In the genomic region with DNA sequence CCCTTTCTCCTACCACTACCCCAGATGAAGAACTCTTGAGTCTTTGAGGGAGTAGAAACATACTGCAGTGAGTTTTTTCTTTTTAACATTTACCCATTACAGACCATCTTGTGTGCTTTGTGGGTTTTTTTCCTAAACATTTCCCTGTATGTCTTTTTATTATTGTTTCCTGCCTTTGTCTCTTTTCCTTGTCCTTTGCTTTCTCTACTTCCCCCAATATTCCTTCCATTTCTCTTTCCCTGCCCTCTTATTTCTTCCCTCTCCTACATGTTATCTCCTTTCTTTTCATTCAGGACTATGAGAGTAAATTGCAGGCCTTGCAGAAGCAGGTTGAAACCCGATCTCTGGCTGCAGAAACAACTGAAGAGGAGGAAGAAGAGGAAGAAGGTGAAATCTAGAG, we compare ENCODE assay signal across 18 cellular contexts.
"Had no signal": no experiment of that assay in that cellular context is flagged by ENCODE, and none has a peak within 500 bp of the region (broad histone marks: within the 10 kb centered on the region; RNA-seq: fewer than 3 reads in every experiment).

No MANE protein-coding gene starts in this region.

- H3K27me3 ChIP-seq: colonic mucosa, tibial artery, vagina had no signal

- DNase-seq: activated CD4-positive, alpha-beta memory T cell treated with anti-CD3 and anti-CD28 coated beads, Interleukin-2, amount 10 ng/mL, durations not matched to agents 7 days and 5 days; activated CD4-positive, alpha-beta T cell treated with anti-CD3 and anti-CD28 coated beads for 4 hours; activated effector memory CD4-positive, alpha-beta T cell treated with Interleukin-2 at 50 U/mL for 16 hours; activated T-cell treated with anti-CD3 and anti-CD28 coated beads, Interleukin-2, amount 50 U/mL, for 24 hours; amniotic stem cell; central memory CD4-positive, alpha-beta T cell; colonic mucosa; foreskin fibroblast; left colon; naive B cell; T-helper 1 cell; T1000; tibial artery; WERI-Rb-1 had no signal

- H3K4me3 ChIP-seq: colonic mucosa, tibial artery, vagina had no signal

- H3K9me3 ChIP-seq: colonic mucosa, tibial artery, vagina had no signal

- H3K27me3 Mint-ChIP-seq: activated CD4-positive, alpha-beta memory T cell treated with anti-CD3 and anti-CD28 coated beads, Interleukin-2, amount 10 ng/mL, durations not matched to agents 7 days and 5 days; activated T-cell treated with anti-CD3 and anti-CD28 coated beads, Interleukin-2, amount 50 U/mL, for 24 hours; naive B cell; stimulated activated memory B cell treated with anti-CD40 and anti-IgM and Interleukin-4, amounts not matched to agents 10 μg/mL and 1 μg/mL and 100 μg/mL, for 72 hours had no signal

- H3K9me3 Mint-ChIP-seq: activated CD4-positive, alpha-beta memory T cell treated with anti-CD3 and anti-CD28 coated beads, Interleukin-2, amount 10 ng/mL, durations not matched to agents 7 days and 5 days; activated naive CD4-positive, alpha-beta T cell treated with anti-CD3 and anti-CD28 coated beads, Interleukin-2, amount 50 U/mL, for 72 hours; activated T-cell treated with anti-CD3 and anti-CD28 coated beads, Interleukin-2, amount 50 U/mL, for 24 hours; naive B cell; stimulated activated memory B cell treated with anti-CD40 and anti-IgM and Interleukin-4, amounts not matched to agents 10 μg/mL and 1 μg/mL and 100 μg/mL, for 72 hours had no signal

- H3K9ac ChIP-seq: parathyroid adenoma had no signal

- H2AFZ ChIP-seq: parathyroid adenoma had no signal

- H3K27ac Mint-ChIP-seq: activated CD4-positive, alpha-beta memory T cell treated with anti-CD3 and anti-CD28 coated beads, Interleukin-2, amount 10 ng/mL, durations not matched to agents 7 days and 5 days; activated naive CD4-positive, alpha-beta T cell treated with anti-CD3 and anti-CD28 coated beads, Interleukin-2, amount 50 U/mL, for 72 hours; activated T-cell treated with anti-CD3 and anti-CD28 coated beads, Interleukin-2, amount 50 U/mL, for 24 hours; stimulated activated memory B cell treated with anti-CD40 and anti-IgM and Interleukin-4, amounts not matched to agents 10 μg/mL and 1 μg/mL and 100 μg/mL, for 72 hours had no signal

- H3K27ac ChIP-seq: colonic mucosa, parathyroid adenoma, tibial artery, vagina, WERI-Rb-1 had no signal

- H3K4me1 ChIP-seq: colonic mucosa, parathyroid adenoma, tibial artery, vagina had no signal

- H3K36me3 ChIP-seq: colonic mucosa had no signal

- ATAC-seq: activated naive CD4-positive, alpha-beta T cell treated with anti-CD3 and anti-CD28 coated beads, Interleukin-2, amount 50 U/mL, for 72 hours; left colon; stimulated activated memory B cell treated with anti-CD40 and anti-IgM and Interleukin-4, amounts not matched to agents 10 μg/mL and 1 μg/mL and 100 μg/mL, for 72 hours had no signal

- H3K4me1 Mint-ChIP-seq: naive B cell; stimulated activated memory B cell treated with anti-CD40 and anti-IgM and Interleukin-4, amounts not matched to agents 10 μg/mL and 1 μg/mL and 100 μg/mL, for 72 hours had no signal

- H3K4me3 Mint-ChIP-seq: activated CD4-positive, alpha-beta memory T cell treated with anti-CD3 and anti-CD28 coated beads, Interleukin-2, amount 10 ng/mL, durations not matched to agents 7 days and 5 days; activated T-cell treated with anti-CD3 and anti-CD28 coated beads, Interleukin-2, amount 50 U/mL, for 24 hours; naive B cell; stimulated activated memory B cell treated with anti-CD40 and anti-IgM and Interleukin-4, amounts not matched to agents 10 μg/mL and 1 μg/mL and 100 μg/mL, for 72 hours had no signal

- H3K79me2 ChIP-seq: parathyroid adenoma had no signal
